1 cellular context compared by ENCODE assay signal in genomic region chr17:62105361-62105760, GRCh38.
TF ChIP-seq lines count a peak whose summit lies in the region.

No MANE protein-coding gene starts in this region.

TF ChIP-seq in HepG2, 621 proteins besides CTCF, POLR2A, EP300 and RAD21:
- TF ChIP-seq EED (CRISPR knock-in tag; IDR thresholded peaks at IDR 0.05): no peak
